In genomic region chr12:55736780-55737580, GRCh38 we compare ENCODE assay signal across 8 cellular contexts. TPM values are rescaled to one million over a fixed set of nuclear protein-coding genes. Genes with fewer than 3 reads are reported as not detected.
A peak's percentile ranks its signal among the peaks of the same experiment; 100 is the strongest.
DNase-seq lines count a peak whose midpoint lies in the region; ATAC-seq and TF ChIP-seq lines count a peak whose summit lies in the region.

No MANE protein-coding gene starts in this region.

- ATAC-seq in CD8-positive, alpha-beta T cell, result peak; percentile 34
- peak; percentile 35 for ATAC-seq in GM21737 (IDR thresholded peaks at IDR 0.05; ENCODE audit: unreplicated experiment)

- H3K27me3 Mint-ChIP-seq in CD8-positive, alpha-beta T cell (ENCODE audit: low read depth), result no peaks in the 10 kb centered on the region

- H3K9me3 ChIP-seq in CD8-positive, alpha-beta T cell (ENCODE audit: low read length), result no peaks in the 10 kb centered on the region

- H3K27ac Mint-ChIP-seq in CD8-positive, alpha-beta T cell, result peak overlapping the region; percentile 64

- H3K4me1 ChIP-seq in CD8-positive, alpha-beta T cell (ENCODE audit: insufficient read depth, low read length), result peaks cover 18% of the 10 kb centered on the region

- H3K27ac ChIP-seq in CD8-positive, alpha-beta T cell (ENCODE audit: low read depth, low read length), result no peak overlapping the region

- H3K36me3 ChIP-seq in CD8-positive, alpha-beta T cell (ENCODE audit: insufficient read depth, low read length), result no peaks in the 10 kb centered on the region

- H3K36me3 Mint-ChIP-seq in CD8-positive, alpha-beta T cell, result no peaks in the 10 kb centered on the region

- no peak overlapping the region for H3K4me3 ChIP-seq in CD8-positive, alpha-beta T cell (ENCODE audit: low read depth, low read length)

- CTCF ChIA-PET in CD8-positive, alpha-beta T cell (lab: Charles Lee), result interaction anchor here (0.7 to 9.8 kb wide), 22 partner anchors 7 to 452 kb away, joined by 3 to 176 read pairs (median 10); partner anchors contain the start of genes BLOC1S1, CD63, DNAJC14 and ORMDL2

- H3K4me1 Mint-ChIP-seq in CD8-positive, alpha-beta T cell (ENCODE audit: low read depth), result peaks cover 19% of the 10 kb centered on the region

- no peaks in the 10 kb centered on the region for H3K27me3 ChIP-seq in CD8-positive, alpha-beta T cell (ENCODE audit: insufficient read depth, low read length)

- TF ChIP-seq CTCF in CD8-positive, alpha-beta T cell (IDR thresholded peaks at IDR 0.05), result peak; percentile 65

- POLR2A ChIA-PET in CD8-positive, alpha-beta T cell (lab: Charles Lee), result interaction anchor here (0.6 to 3.2 kb wide), 6 partner anchors 8 to 381 kb away, joined by 3 to 24 read pairs (median 10); partner anchors contain the start of genes BLOC1S1, CD63, ORMDL2 and RAB5B

- peak in 6 of 7 experiments; percentile 35 to 73 (median 54) for DNase-seq in CD8-positive, alpha-beta T cell
- DNase-seq in NCI-H187 treated with DMSO at 0.1 percent for 48 hours (lab: John Stamatoyannopoulos, UW), result peak; percentile 74
- peak; percentile 37 for DNase-seq in T-helper 9 cell
- DNase-seq in central memory CD4-positive, alpha-beta T cell, result peak; percentile 41
- DNase-seq in islet precursor cell, result peak; percentile 97
- peak; percentile 23 for DNase-seq in stimulated activated CD4-positive, alpha-beta T cell treated with anti-CD3 and anti-CD28 coated beads, Interleukin-2, amount 100 ng/mL, for 4 hours (ENCODE audit: low read depth)
- no peak for DNase-seq in occipital lobe (lab: John Stamatoyannopoulos, UW)

- intact Hi-C loops in CD8-positive, alpha-beta T cell (cut with DNase I, micrococcal nuclease), result loop anchor here (1.0 to 10.0 kb wide), 5 partner anchors 13 to 388 kb away; partner anchors contain the start of genes ESYT1 (in 1 of the 2), PA2G4 (in 1 of the 2), RPL41 (in 1 of the 2) and ZC3H10 (in 1 of the 2)

- H3K4me3 Mint-ChIP-seq in CD8-positive, alpha-beta T cell, result peak overlapping the region; percentile 90

- no peaks in the 10 kb centered on the region for H3K9me3 Mint-ChIP-seq in CD8-positive, alpha-beta T cell

RNA-seq across cellular contexts. Expression of gene GDF11, which starts 5.9 kb away (rescaled TPM):
- total RNA-seq in CD8-positive, alpha-beta T cell, result 1 to 10 TPM; 4.3 to 4.6 TPM
- 6.6 TPM for total RNA-seq in occipital lobe

RNA-seq across cellular contexts. Expression of gene CD63, which starts 8.2 kb away (rescaled TPM):
- total RNA-seq in CD8-positive, alpha-beta T cell, result 10 to 100 TPM; 27.0 to 33.8 TPM
- 187 TPM for total RNA-seq in occipital lobe

RNA-seq across cellular contexts. Expression of gene RDH5, which starts 16.8 kb away (rescaled TPM):
- 1 to 10 TPM; 5.5 to 7.8 TPM for total RNA-seq in CD8-positive, alpha-beta T cell
- total RNA-seq in occipital lobe, result 6.6 TPM

RNA-seq across cellular contexts. Expression of gene BLOC1S1, which starts 21.1 kb away (rescaled TPM):
- 10 to 100 TPM; 29.4 to 29.6 TPM for total RNA-seq in CD8-positive, alpha-beta T cell
- total RNA-seq in occipital lobe, result 46.0 TPM

RNA-seq across cellular contexts. Expression of gene ITGA7, which starts 29.3 kb away (rescaled TPM):
- 1 to 10 TPM; 1.0 to 1.1 TPM for total RNA-seq in CD8-positive, alpha-beta T cell
- 6.2 TPM for total RNA-seq in occipital lobe
